9 cellular contexts compared by ENCODE assay signal in genomic region chr1:154463512-154463990, GRCh38. TPM values are rescaled to one million over a fixed set of nuclear protein-coding genes. Genes with fewer than 3 reads are reported as not detected.
DNase-seq lines count a peak whose midpoint lies in the region; ATAC-seq and TF ChIP-seq lines count a peak whose summit lies in the region.
"Had no signal": no experiment of that assay in that cellular context is flagged by ENCODE, and none has a peak within 500 bp of the region (broad histone marks: within the 10 kb centered on the region; RNA-seq: fewer than 3 reads in every experiment).

No MANE protein-coding gene starts in this region.

- peak overlapping the region; percentile 60 for H3K27ac ChIP-seq in HCT116 (ENCODE audit: low read depth, low read length)
- H3K27ac ChIP-seq in esophagus (ENCODE audit: low read depth in 2 of 2, low read length in 1 of 2): peak overlapping the region; percentile 62 to 78

- POLR2A ChIA-PET in HCT116 (lab: Charles Lee): no interaction called here
- POLR2A ChIA-PET in activated CD4-positive, alpha-beta memory T cell treated with anti-CD3 and anti-CD28 coated beads for 36 hours (lab: Charles Lee): interaction anchor here (0.7 to 6.2 kb wide), 7 partner anchors 10 to 58 kb away, joined by 3 to 28 read pairs (median 5); no protein-coding TSS in a partner anchor

- no peaks in the 10 kb centered on the region for H4K20me1 ChIP-seq in HCT116 (ENCODE audit: insufficient read depth)

- no peaks in the 10 kb centered on the region for H3K36me3 ChIP-seq in HCT116 (ENCODE audit: control insufficient read depth in 1 of 2, insufficient read depth in 2 of 2, low read length in 2 of 2)
- peaks cover 0 to 7% of the 10 kb centered on the region in 2 donors for H3K36me3 ChIP-seq in esophagus (ENCODE audit: control insufficient read depth in 2 of 2, insufficient read depth in 2 of 2, low read length in 1 of 2)

- H3K27me3 ChIP-seq in HCT116 (ENCODE audit: insufficient read depth, low read length): no peaks in the 10 kb centered on the region
- no peaks in the 10 kb centered on the region for H3K27me3 ChIP-seq in esophagus (ENCODE audit: control insufficient read depth in 1 of 2, insufficient read depth in 2 of 2, low read length in 2 of 2)

- WGBS in esophagus, 2 donors: 50 to 68% methylated on average over 4 of the region's 4 CpGs

- H3K9ac ChIP-seq in HCT116 (ENCODE audit: low read length): peak overlapping the region; percentile 25

- no peak for TF ChIP-seq RAD21 in HCT116 (IDR thresholded peaks at IDR 0.05; ENCODE audit: low read depth)

- H3K27ac Mint-ChIP-seq in activated CD4-positive, alpha-beta memory T cell treated with anti-CD3 and anti-CD28 coated beads for 36 hours: peak overlapping the region; percentile 66

- peaks cover 82% of the 10 kb centered on the region for H3K4me1 Mint-ChIP-seq in activated CD4-positive, alpha-beta memory T cell treated with anti-CD3 and anti-CD28 coated beads for 36 hours (ENCODE audit: low read depth)

- H3K4me1 ChIP-seq in HCT116 (ENCODE audit: control insufficient read depth in 1 of 2, insufficient read depth in 2 of 2, low read length in 2 of 2) (peaks cover 15 to 22% of the 10 kb centered on the region in 2 experiments), esophagus (ENCODE audit: control insufficient read depth in 2 of 2, insufficient read depth in 2 of 2, low read length in 1 of 2) (no peaks in the 10 kb centered on the region)

- DNase-seq in HCT116 (ENCODE audit: low read depth, low spot score) (no peak), hippocampal formation (lab: John Stamatoyannopoulos, UW) (no peak), GM19240 (ENCODE audit: insufficient read length, low spot score) (no peak)
- DNase-seq in activated CD4-positive, alpha-beta memory T cell treated with anti-CD3 and anti-CD28 coated beads for 36 hours: peak; percentile 89
- DNase-seq in stimulated activated CD4-positive, alpha-beta T cell treated with anti-CD3 and anti-CD28 coated beads, Interleukin-4, amount 100 ng/mL, for 1 hour: peak; percentile 58

- RAD21 ChIA-PET in HCT116 (lab: Charles Lee; ENCODE audit: low non-redundant PET in 1 of 2, low total read pairs in 2 of 2, uncharacterized antibody in 2 of 2, unreplicated experiment in 2 of 2): no interaction called here

- H3K36me3 Mint-ChIP-seq in activated CD4-positive, alpha-beta memory T cell treated with anti-CD3 and anti-CD28 coated beads for 36 hours: peaks cover 10% of the 10 kb centered on the region

- intact Hi-C loops in HCT116 (cut with micrococcal nuclease): no loop called here
- intact Hi-C loops in activated CD4-positive, alpha-beta memory T cell treated with anti-CD3 and anti-CD28 coated beads for 36 hours (cut with micrococcal nuclease): loop anchor here (1.0 to 2.0 kb wide), 3 partner anchors 24 to 79 kb away; no protein-coding TSS in a partner anchor

- no peaks in the 10 kb centered on the region for H3K9me2 ChIP-seq in HCT116 (ENCODE audit: insufficient read depth)

- TF ChIP-seq CTCF in HCT116 (IDR thresholded peaks at IDR 0.05 in 2 of 3, conservative IDR thresholded peaks at IDR 0.05 in 1 of 3; ENCODE audit: borderline replicate concordance in 1 of 3, insufficient read depth in 1 of 3, low read depth in 2 of 3, low read length in 2 of 3): no peak

- peak overlapping the region; percentile 52 for H3K4me2 ChIP-seq in HCT116 (ENCODE audit: low read length)

- H3K79me2 ChIP-seq in HCT116 (ENCODE audit: insufficient read depth, low read length): no peaks in the 10 kb centered on the region

- no peak for TF ChIP-seq POLR2A in HCT116 (IDR thresholded peaks at IDR 0.05; ENCODE audit: borderline replicate concordance, extremely low read depth, insufficient read depth, insufficient read length)

- H3K4me3 Mint-ChIP-seq in activated CD4-positive, alpha-beta memory T cell treated with anti-CD3 and anti-CD28 coated beads for 36 hours: peak overlapping the region; percentile 1

- H3K4me3 ChIP-seq in HCT116 (replicated peaks in 1 of 2; ENCODE audit: low read depth in 1 of 2, low read length in 2 of 2) (no peak overlapping the region), esophagus (ENCODE audit: low read depth in 1 of 2, low read length in 2 of 2) (no peak overlapping the region)

- no TSS peak for BruUV-seq in HCT116 (replicated peaks; lab: Mats Ljungman, UMichigan)

- H3K27me3 Mint-ChIP-seq in activated CD4-positive, alpha-beta memory T cell treated with anti-CD3 and anti-CD28 coated beads for 36 hours: no peaks in the 10 kb centered on the region

- ATAC-seq in HCT116: peak; percentile 65
- ATAC-seq in GM19397 (IDR thresholded peaks at IDR 0.05; ENCODE audit: unreplicated experiment): no peak
- ATAC-seq in HG03457 (IDR thresholded peaks at IDR 0.05; ENCODE audit: unreplicated experiment): no peak

- CTCF ChIA-PET in HCT116 (lab: Charles Lee): interaction anchor here (0.7 to 1.0 kb wide), 3 partner anchors 22 to 536 kb away, joined by 3 read pairs; no protein-coding TSS in a partner anchor
- CTCF ChIA-PET in activated CD4-positive, alpha-beta memory T cell treated with anti-CD3 and anti-CD28 coated beads for 36 hours (lab: Charles Lee): interaction anchor here (1.1 to 2.5 kb wide), 9 partner anchors 9 to 297 kb away, joined by 3 to 9 read pairs (median 6); no protein-coding TSS in a partner anchor

- no peaks in the 10 kb centered on the region for H3K9me3 Mint-ChIP-seq in activated CD4-positive, alpha-beta memory T cell treated with anti-CD3 and anti-CD28 coated beads for 36 hours

- H2AFZ ChIP-seq in HCT116 (ENCODE audit: low read depth, low read length, poor library complexity, severe bottlenecking): no peak overlapping the region

- H3K9me3 ChIP-seq in HCT116 (ENCODE audit: control insufficient read depth in 1 of 2, insufficient read depth in 1 of 2, low read depth in 1 of 2, low read length in 2 of 2): no peaks in the 10 kb centered on the region
- no peaks in the 10 kb centered on the region for H3K9me3 ChIP-seq in esophagus (ENCODE audit: control insufficient read depth in 2 of 2, insufficient read depth in 1 of 2, low read depth in 1 of 2, low read length in 1 of 2)

TF ChIP-seq in HCT116, 20 proteins besides CTCF, POLR2A, EP300 and RAD21 (continues in another document):
- TF ChIP-seq MAX (IDR thresholded peaks at IDR 0.05) (no peak), ZNF274 (IDR thresholded peaks at IDR 0.05; ENCODE audit: low read depth, low read length) (no peak), ATF3 (IDR thresholded peaks at IDR 0.05) (no peak), CBX3 (IDR thresholded peaks at IDR 0.05; ENCODE audit: low read depth) (no peak), EZH2phosphoT487 (IDR thresholded peaks at IDR 0.05; ENCODE audit: borderline replicate concordance) (no peak), YY1 (IDR thresholded peaks at IDR 0.05; ENCODE audit: extremely low read depth, insufficient replicate concordance, low read depth, low read length) (no peak), TCF7L2 (IDR thresholded peaks at IDR 0.05; ENCODE audit: borderline replicate concordance, extremely low read depth, insufficient read depth, insufficient read length) (no peak), CEBPB (IDR thresholded peaks at IDR 0.05; ENCODE audit: low read depth) (no peak), ZBTB33 (IDR thresholded peaks at IDR 0.05; ENCODE audit: extremely low read depth, insufficient replicate concordance, low read length) (no peak), ZFX (IDR thresholded peaks at IDR 0.05) (no peak), EZH2 (IDR thresholded peaks at IDR 0.05) (no peak), JUND (IDR thresholded peaks at IDR 0.05) (no peak)

RNA-seq across cellular contexts. Expression of gene TDRD10, which starts 38.5 kb away (rescaled TPM):
- not detected for total RNA-seq in HCT116 (2021; ENCODE audit: unreplicated experiment)
- not detected in 2 replicates for polyA plus RNA-seq in HCT116 (2012)
- not detected for total RNA-seq in activated CD4-positive, alpha-beta memory T cell treated with anti-CD3 and anti-CD28 coated beads for 36 hours
- polyA plus RNA-seq in esophagus: 1 to 10 TPM; 1.3 to 1.7 TPM
- polyA plus RNA-seq: keratinocyte had no signal

RNA-seq across cellular contexts. Expression of gene SHE, which starts 38.7 kb away (rescaled TPM):
- not detected for total RNA-seq in HCT116 (2021; ENCODE audit: unreplicated experiment)
- not detected in 2 replicates for polyA plus RNA-seq in HCT116 (2012)
- under 1 TPM in 1 of 2 experiments, not detected in 1; 0.07 TPM for total RNA-seq in activated CD4-positive, alpha-beta memory T cell treated with anti-CD3 and anti-CD28 coated beads for 36 hours
- polyA plus RNA-seq in esophagus: 1 to 10 TPM; 1.5 to 2.1 TPM

RNA-seq across cellular contexts. Expression of gene IL6R, which starts 58.4 kb away (rescaled TPM):
- total RNA-seq in HCT116 (2021; ENCODE audit: unreplicated experiment): 6.8 TPM
- polyA plus RNA-seq in HCT116 (2012): 2.6 and 2.9 TPM in 2 replicates
- 10 to 100 TPM; 30.2 to 30.5 TPM for total RNA-seq in activated CD4-positive, alpha-beta memory T cell treated with anti-CD3 and anti-CD28 coated beads for 36 hours
- 1 to 10 TPM; 2.7 to 3.4 TPM for polyA plus RNA-seq in esophagus

Comparison
In these comparisons a context has a peak if more than half of its experiments do, and no peak if none do; other contexts are left out.
1. DNase-seq: peak in activated CD4-positive, alpha-beta memory T cell treated with anti-CD3 and anti-CD28 coated beads for 36 hours (single experiment) and stimulated activated CD4-positive, alpha-beta T cell treated with anti-CD3 and anti-CD28 coated beads, Interleukin-4, amount 100 ng/mL, for 1 hour (single experiment); none in HCT116 (single experiment), hippocampal formation (0 of 2) and GM19240 (single experiment).